ENCODE assay signal across 1 cellular context in genomic region chr2:21228041-21228895, GRCh38.
TF ChIP-seq lines count a peak whose summit lies in the region.

No MANE protein-coding gene starts in this region.

TF ChIP-seq in K562, 482 proteins besides CTCF, POLR2A, EP300 and RAD21 (continued from another document):
- TF ChIP-seq, protein P1, sequence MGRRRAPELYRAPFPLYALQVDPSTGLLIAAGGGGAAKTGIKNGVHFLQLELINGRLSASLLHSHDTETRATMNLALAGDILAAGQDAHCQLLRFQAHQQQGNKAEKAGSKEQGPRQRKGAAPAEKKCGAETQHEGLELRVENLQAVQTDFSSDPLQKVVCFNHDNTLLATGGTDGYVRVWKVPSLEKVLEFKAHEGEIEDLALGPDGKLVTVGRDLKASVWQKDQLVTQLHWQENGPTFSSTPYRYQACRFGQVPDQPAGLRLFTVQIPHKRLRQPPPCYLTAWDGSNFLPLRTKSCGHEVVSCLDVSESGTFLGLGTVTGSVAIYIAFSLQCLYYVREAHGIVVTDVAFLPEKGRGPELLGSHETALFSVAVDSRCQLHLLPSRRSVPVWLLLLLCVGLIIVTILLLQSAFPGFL (CRISPR knock-in tag; IDR thresholded peaks at IDR 0.05) = no peak
TF ChIP-seq in K562: peak in this region for 96.
